Comparison of ENCODE assay signal across 1 cellular context in genomic region chr14:105485720-105486332, GRCh38.
TF ChIP-seq lines count a peak whose summit lies in the region.

No MANE protein-coding gene starts in this region.

TF ChIP-seq in HepG2, 621 proteins besides CTCF, POLR2A, EP300 and RAD21 (continued from another document):
- TF ChIP-seq TFDP1 (CRISPR knock-in tag; IDR thresholded peaks at IDR 0.05; ENCODE audit: borderline replicate concordance) (peak; percentile 39; the same call in 1 of the 2 replicates), ZNF138 (CRISPR knock-in tag; IDR thresholded peaks at IDR 0.05; ENCODE audit: low read depth) (no peak), HNRNPUL1 (IDR thresholded peaks at IDR 0.05; ENCODE audit: low read depth, low read length) (no peak), ZNF704 (CRISPR knock-in tag; IDR thresholded peaks at IDR 0.05; ENCODE audit: borderline replicate concordance) (no peak), PAWR (CRISPR knock-in tag; IDR thresholded peaks at IDR 0.05; ENCODE audit: borderline replicate concordance) (no peak), SALL1 (CRISPR knock-in tag; IDR thresholded peaks at IDR 0.05) (peak; percentile 51; the same call in 1 of the 2 replicates), MXI1 (IDR thresholded peaks at IDR 0.05; ENCODE audit: borderline replicate concordance, low read depth, low read length) (peak; percentile 22; the same call in 1 of the 3 replicates), FOXK2 (IDR thresholded peaks at IDR 0.05) (no peak), ZNF770 (CRISPR knock-in tag; IDR thresholded peaks at IDR 0.05) (no peak), RAD51 (IDR thresholded peaks at IDR 0.05; ENCODE audit: borderline replicate concordance) (no peak), ZNF724P (CRISPR knock-in tag; IDR thresholded peaks at IDR 0.05; ENCODE audit: borderline replicate concordance) (no peak), GABPA (IDR thresholded peaks at IDR 0.05; ENCODE audit: low read depth, low read length) (no peak), GABPA (CRISPR knock-in tag; IDR thresholded peaks at IDR 0.05; ENCODE audit: low read depth) (no peak), SOX6 (IDR thresholded peaks at IDR 0.05) (no peak), SOX6 (CRISPR knock-in tag; IDR thresholded peaks at IDR 0.05) (no peak), NONO (IDR thresholded peaks at IDR 0.05) (no peak), NONO (CRISPR knock-in tag; conservative IDR thresholded peaks at IDR 0.05) (peak; percentile 77), ZFP41 (CRISPR knock-in tag; IDR thresholded peaks at IDR 0.05; ENCODE audit: borderline replicate concordance) (no peak), KDM6A (CRISPR knock-in tag; IDR thresholded peaks at IDR 0.05; ENCODE audit: low read depth) (no peak), HES4 (CRISPR knock-in tag; IDR thresholded peaks at IDR 0.05; ENCODE audit: borderline replicate concordance) (no peak), NKX3-1 (CRISPR knock-in tag; IDR thresholded peaks at IDR 0.05) (no peak), TEAD3 (CRISPR knock-in tag; optimal IDR thresholded peaks at IDR 0.05; ENCODE audit: borderline replicate concordance) (peak; percentile 11), GATAD2A (CRISPR knock-in tag; IDR thresholded peaks at IDR 0.05) (peak; percentile 75), ZBTB7A (CRISPR knock-in tag; IDR thresholded peaks at IDR 0.05) (no peak), EEA1 (CRISPR knock-in tag; IDR thresholded peaks at IDR 0.05; ENCODE audit: borderline replicate concordance) (peak; percentile 26; the same call in 1 of the 2 replicates), MAF1 (CRISPR knock-in tag; IDR thresholded peaks at IDR 0.05; ENCODE audit: borderline replicate concordance) (no peak), ZFY (CRISPR knock-in tag; IDR thresholded peaks at IDR 0.05) (peak; percentile 86), SP5 (CRISPR knock-in tag; IDR thresholded peaks at IDR 0.05; ENCODE audit: borderline replicate concordance, low read depth) (0 out of 2 replicates have a peak, but pooled peaks have one; percentile 29), SMAD9 (CRISPR knock-in tag; IDR thresholded peaks at IDR 0.05) (no peak), ZNF569 (CRISPR knock-in tag; IDR thresholded peaks at IDR 0.05; ENCODE audit: borderline replicate concordance) (no peak), REPIN1 (CRISPR knock-in tag; IDR thresholded peaks at IDR 0.05; ENCODE audit: borderline replicate concordance, low read depth) (0 out of 2 replicates have a peak, but pooled peaks have one; percentile 31), ZMYM4 (CRISPR knock-in tag; IDR thresholded peaks at IDR 0.05) (no peak), ARHGAP35 (CRISPR knock-in tag; IDR thresholded peaks at IDR 0.05; ENCODE audit: borderline replicate concordance) (no peak), ZNF646 (CRISPR knock-in tag; IDR thresholded peaks at IDR 0.05) (no peak), PHF8 (CRISPR knock-in tag; IDR thresholded peaks at IDR 0.05) (peak; percentile 41; the same call in 1 of the 2 replicates), AFF4 (CRISPR knock-in tag; IDR thresholded peaks at IDR 0.05) (no peak), ZNF737 (CRISPR knock-in tag; IDR thresholded peaks at IDR 0.05; ENCODE audit: borderline replicate concordance) (no peak), NFKBIZ (CRISPR knock-in tag; IDR thresholded peaks at IDR 0.05) (no peak), ZNF33A (CRISPR knock-in tag; IDR thresholded peaks at IDR 0.05; ENCODE audit: borderline replicate concordance) (no peak), ZNF331 (CRISPR knock-in tag; IDR thresholded peaks at IDR 0.05) (peak; percentile 39; the same call in 1 of the 2 replicates), TFAP4 (IDR thresholded peaks at IDR 0.05; ENCODE audit: borderline replicate concordance, low read depth) (no peak), MEF2D (CRISPR knock-in tag; IDR thresholded peaks at IDR 0.05) (no peak), NR2F1 (CRISPR knock-in tag; IDR thresholded peaks at IDR 0.05) (no peak), PTBP1 (IDR thresholded peaks at IDR 0.05; ENCODE audit: low read depth, low read length, poor library complexity, severe bottlenecking) (no peak), ZNF891 (CRISPR knock-in tag; IDR thresholded peaks at IDR 0.05) (0 out of 2 replicates have a peak, but pooled peaks have one; percentile 32)
